Comparison of ENCODE assay signal across 8 cellular contexts in the genomic region with DNA sequence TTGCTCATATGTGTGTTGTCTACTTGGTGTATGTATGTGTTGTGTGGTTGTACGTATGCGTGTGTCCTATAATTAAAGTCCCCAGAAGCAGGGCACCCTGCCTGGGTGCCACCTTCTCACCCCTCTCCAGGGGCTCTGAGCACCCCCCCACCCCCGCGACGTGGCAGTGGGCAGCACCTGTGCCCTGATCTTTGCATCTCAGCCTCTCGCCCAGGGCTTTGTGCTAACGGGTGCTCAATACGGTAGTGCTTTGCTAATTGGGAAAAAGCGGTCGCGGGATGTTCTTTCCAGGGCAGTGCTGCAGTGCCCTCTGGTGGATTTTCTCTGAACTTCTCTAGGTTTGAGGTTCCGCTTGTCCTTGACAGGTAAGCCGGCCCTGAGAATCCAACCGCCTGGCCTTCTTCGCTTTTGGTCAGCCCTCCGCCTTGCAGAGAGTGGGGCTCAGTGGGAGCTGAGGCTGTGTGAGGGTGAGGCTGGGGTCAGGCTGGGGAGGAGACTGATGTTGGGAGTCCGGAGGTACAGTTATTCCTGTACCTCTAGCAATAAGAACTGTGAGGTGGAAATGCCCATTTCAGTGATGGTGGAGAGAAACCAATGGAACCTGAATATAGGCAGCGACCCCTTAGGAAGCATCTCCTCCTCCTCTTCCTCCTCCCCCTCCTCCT. TPM values are rescaled to one million over a fixed set of nuclear protein-coding genes. Genes with fewer than 3 reads are reported as not detected.
A peak's percentile ranks its signal among the peaks of the same experiment; 100 is the strongest.
DNase-seq lines count a peak whose midpoint lies in the region; ATAC-seq and TF ChIP-seq lines count a peak whose summit lies in the region.

No MANE protein-coding gene starts in this region.

- H3K4me3 ChIP-seq in BE2C (ENCODE audit: low read depth, low read length): no peak overlapping the region
- no peak overlapping the region for H3K4me3 ChIP-seq in psoas muscle

- DNase-seq in BE2C: peak; percentile 79
- peak; percentile 89 to 96 (median 91) for DNase-seq in NCI-H1417 (lab: John Stamatoyannopoulos, UW)
- peak in 1 of 2 donors; percentile 85 for DNase-seq in activated naive CD4-positive, alpha-beta T cell treated with anti-CD3 and anti-CD28 coated beads, Interleukin-2, amount 50 U/mL, for 72 hours (ENCODE audit: low spot score in 2 of 2)
- DNase-seq in Right ventricle myocardium superior: no peak
- peak; percentile 36 to 74 for DNase-seq in psoas muscle

- peak; percentile 91 for TF ChIP-seq CTCF in BE2C (IDR thresholded peaks at IDR 0.05; ENCODE audit: low read depth, low read length)
- peak; percentile 97 for TF ChIP-seq CTCF in psoas muscle (IDR thresholded peaks at IDR 0.05)

- H3K27me3 ChIP-seq in BE2C: peaks cover 39% of the 10 kb centered on the region
- H3K27me3 ChIP-seq in psoas muscle (ENCODE audit: insufficient read depth in 3 of 3, low read length in 2 of 3): peaks cover 0 to 23% (median 5%) of the 10 kb centered on the region in 3 donors

- H3K36me3 Mint-ChIP-seq in activated naive CD4-positive, alpha-beta T cell treated with anti-CD3 and anti-CD28 coated beads, Interleukin-2, amount 50 U/mL, for 72 hours: no peaks in the 10 kb centered on the region

- no peaks in the 10 kb centered on the region for H3K4me1 ChIP-seq in BE2C
- no peaks in the 10 kb centered on the region for H3K4me1 ChIP-seq in psoas muscle

- peak; percentile 68 for ATAC-seq in GM21447 (IDR thresholded peaks at IDR 0.05; ENCODE audit: unreplicated experiment)
- ATAC-seq in SK-N-SH treated with all-trans-retinoic acid at 6 μM for 48 hours: peak; percentile 89
- peak; percentile 73 to 80 for ATAC-seq in activated naive CD4-positive, alpha-beta T cell treated with anti-CD3 and anti-CD28 coated beads, Interleukin-2, amount 50 U/mL, for 72 hours
- ATAC-seq in Right ventricle myocardium superior (ENCODE audit: poor library complexity): peak; percentile 84
- ATAC-seq in psoas muscle: peak; percentile 85 to 96 (median 90)
- no peak for ATAC-seq in GM19395 (IDR thresholded peaks at IDR 0.05; ENCODE audit: unreplicated experiment)

- no peak overlapping the region for H3K27ac ChIP-seq in psoas muscle

- WGBS in psoas muscle, 3 donors: 2 to 7% (median 6%) methylated on average over 17 to 18 of the region's 18 CpGs

- intact Hi-C loops in Right ventricle myocardium superior (cut with DNase I) (loop anchor here (2.0 kb wide), 1 partner anchor 173 kb away; no protein-coding TSS in a partner anchor), psoas muscle (cut with DNase I) (loop anchor here in 1 of 2 donors (2.0 kb wide), 1 partner anchor 173 kb away; no protein-coding TSS in a partner anchor)

- no peaks in the 10 kb centered on the region for H3K9me3 Mint-ChIP-seq in activated naive CD4-positive, alpha-beta T cell treated with anti-CD3 and anti-CD28 coated beads, Interleukin-2, amount 50 U/mL, for 72 hours

- H3K9me3 ChIP-seq in BE2C: no peaks in the 10 kb centered on the region
- H3K9me3 ChIP-seq in psoas muscle: no peaks in the 10 kb centered on the region

- no peak overlapping the region for H3K27ac Mint-ChIP-seq in activated naive CD4-positive, alpha-beta T cell treated with anti-CD3 and anti-CD28 coated beads, Interleukin-2, amount 50 U/mL, for 72 hours

- H3K36me3 ChIP-seq in BE2C (no peaks in the 10 kb centered on the region), psoas muscle (ENCODE audit: insufficient read depth in 1 of 2, low read depth in 1 of 2) (no peaks in the 10 kb centered on the region)

TF ChIP-seq in SK-N-SH treated with all-trans-retinoic acid at 6 μM for 48 hours, 23 proteins besides CTCF, POLR2A, EP300 and RAD21:
- no peak for TF ChIP-seq BACH2 (CRISPR knock-in tag; IDR thresholded peaks at IDR 0.05; ENCODE audit: borderline replicate concordance)
- TF ChIP-seq ARNTL (CRISPR knock-in tag; IDR thresholded peaks at IDR 0.05; ENCODE audit: borderline replicate concordance, low read depth): no peak
- no peak for TF ChIP-seq CREB5 (CRISPR knock-in tag; IDR thresholded peaks at IDR 0.05; ENCODE audit: low read depth)
- TF ChIP-seq CSDC2 (CRISPR knock-in tag; IDR thresholded peaks at IDR 0.05): no peak
- no peak for TF ChIP-seq TCF4 (CRISPR knock-in tag; IDR thresholded peaks at IDR 0.05; ENCODE audit: borderline replicate concordance)
- no peak for TF ChIP-seq PPARA (CRISPR knock-in tag; IDR thresholded peaks at IDR 0.05; ENCODE audit: borderline replicate concordance)
- TF ChIP-seq ZFP3 (CRISPR knock-in tag; IDR thresholded peaks at IDR 0.05): no peak
- no peak for TF ChIP-seq OSR1 (CRISPR knock-in tag; IDR thresholded peaks at IDR 0.05)
- TF ChIP-seq SNAI2 (CRISPR knock-in tag; IDR thresholded peaks at IDR 0.05): no peak
- no peak for TF ChIP-seq GLIS3 (CRISPR knock-in tag; IDR thresholded peaks at IDR 0.05)
- TF ChIP-seq, protein P1, sequence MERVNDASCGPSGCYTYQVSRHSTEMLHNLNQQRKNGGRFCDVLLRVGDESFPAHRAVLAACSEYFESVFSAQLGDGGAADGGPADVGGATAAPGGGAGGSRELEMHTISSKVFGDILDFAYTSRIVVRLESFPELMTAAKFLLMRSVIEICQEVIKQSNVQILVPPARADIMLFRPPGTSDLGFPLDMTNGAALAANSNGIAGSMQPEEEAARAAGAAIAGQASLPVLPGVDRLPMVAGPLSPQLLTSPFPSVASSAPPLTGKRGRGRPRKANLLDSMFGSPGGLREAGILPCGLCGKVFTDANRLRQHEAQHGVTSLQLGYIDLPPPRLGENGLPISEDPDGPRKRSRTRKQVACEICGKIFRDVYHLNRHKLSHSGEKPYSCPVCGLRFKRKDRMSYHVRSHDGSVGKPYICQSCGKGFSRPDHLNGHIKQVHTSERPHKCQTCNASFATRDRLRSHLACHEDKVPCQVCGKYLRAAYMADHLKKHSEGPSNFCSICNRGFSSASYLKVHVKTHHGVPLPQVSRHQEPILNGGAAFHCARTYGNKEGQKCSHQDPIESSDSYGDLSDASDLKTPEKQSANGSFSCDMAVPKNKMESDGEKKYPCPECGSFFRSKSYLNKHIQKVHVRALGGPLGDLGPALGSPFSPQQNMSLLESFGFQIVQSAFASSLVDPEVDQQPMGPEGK (CRISPR knock-in tag; IDR thresholded peaks at IDR 0.05; ENCODE audit: borderline replicate concordance): no peak
- no peak for TF ChIP-seq ZC3H10 (CRISPR knock-in tag; IDR thresholded peaks at IDR 0.05)
- no peak for TF ChIP-seq ESRRG (CRISPR knock-in tag; IDR thresholded peaks at IDR 0.05)
- TF ChIP-seq ISL1 (CRISPR knock-in tag; IDR thresholded peaks at IDR 0.05): no peak
- no peak for TF ChIP-seq ZNF565 (CRISPR knock-in tag; conservative IDR thresholded peaks at IDR 0.05; ENCODE audit: low read depth)
- no peak for TF ChIP-seq RARB (CRISPR knock-in tag; IDR thresholded peaks at IDR 0.05)

RNA-seq across cellular contexts. Expression of gene EPHB3, which starts 17.6 kb away (rescaled TPM):
- polyA plus RNA-seq in BE2C (2012; ENCODE audit: insufficient read depth, insufficient read length, low read depth): 28.9 TPM
- under 1 TPM in 1 of 2 donors, not detected in 1; 0.19 TPM for total RNA-seq in activated naive CD4-positive, alpha-beta T cell treated with anti-CD3 and anti-CD28 coated beads, Interleukin-2, amount 50 U/mL, for 72 hours
- 2.2 TPM for total RNA-seq in Right ventricle myocardium superior
- 1 to 10 TPM in 2 of 4 donors, under 1 TPM in 2; 0.34 to 1.6 (median 0.92) TPM for total RNA-seq in psoas muscle
- under 1 TPM; 0.08 to 0.69 (median 0.36) TPM for polyA plus RNA-seq in psoas muscle
